22 cellular contexts compared by ENCODE assay signal in the genomic region with DNA sequence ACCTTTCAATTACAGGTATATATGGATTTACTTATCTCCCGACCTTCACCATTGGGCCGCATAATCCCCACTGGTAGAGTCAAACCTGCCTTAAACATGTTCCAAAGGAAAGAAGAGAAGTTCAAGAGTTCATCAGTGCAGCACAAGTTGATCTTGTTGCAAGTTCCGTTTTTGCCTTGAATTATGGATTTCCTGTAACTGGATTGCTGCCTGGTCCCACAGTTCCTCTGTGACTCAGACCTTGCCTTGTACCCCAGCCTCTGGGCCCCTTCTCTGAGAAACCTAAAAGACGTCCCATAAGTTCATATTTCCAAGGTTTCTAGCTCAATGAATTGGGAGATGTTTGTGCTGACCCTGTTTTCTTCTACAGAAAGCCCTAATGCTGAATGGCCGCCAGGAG.
DNase-seq lines count a peak whose midpoint lies in the region; ATAC-seq and TF ChIP-seq lines count a peak whose summit lies in the region.
"Had no signal": no experiment of that assay in that cellular context is flagged by ENCODE, and none has a peak within 500 bp of the region (broad histone marks: within the 10 kb centered on the region; RNA-seq: fewer than 3 reads in every experiment).

No MANE protein-coding gene starts in this region.

- no peaks in the 10 kb centered on the region for H3K36me3 ChIP-seq in neutrophil
- no peaks in the 10 kb centered on the region for H3K36me3 ChIP-seq in Karpas-422 (ENCODE audit: insufficient read depth, low read length)
- H3K36me3 ChIP-seq: cardiac muscle cell, pancreas, suprapubic skin had no signal

- H3K27ac ChIP-seq in neutrophil (peak overlapping the region; percentile 49), Karpas-422 (ENCODE audit: low read length) (no peak overlapping the region)
- H3K27ac ChIP-seq: cardiac muscle cell, suprapubic skin had no signal

- H3K4me1 ChIP-seq in neutrophil (ENCODE audit: control insufficient read depth in 1 of 2, insufficient read depth in 1 of 2, low read depth in 1 of 2, low read length in 1 of 2) (peaks cover 23% of the 10 kb centered on the region in 2 experiments), Karpas-422 (ENCODE audit: low read length) (no peaks in the 10 kb centered on the region)

- H3K4me1 Mint-ChIP-seq in activated T-cell treated with anti-CD3 and anti-CD28 coated beads, Interleukin-2, amount 50 U/mL, for 24 hours (ENCODE audit: low read depth), result no peaks in the 10 kb centered on the region
- H3K4me1 Mint-ChIP-seq: activated B cell treated with CpG ODN at 0.5 μM for 24 hours; activated naive CD8-positive, alpha-beta T cell treated with anti-CD3 and anti-CD28 coated beads, Interleukin-2, amount 10 ng/mL, durations not matched to agents 7 days and 5 days had no signal

- no peaks in the 10 kb centered on the region for H3K9me3 ChIP-seq in neutrophil
- no peaks in the 10 kb centered on the region for H3K9me3 ChIP-seq in Karpas-422 (ENCODE audit: low read length)
- H3K9me3 ChIP-seq: pancreas, suprapubic skin had no signal

- H3K9me3 Mint-ChIP-seq in activated T-cell treated with anti-CD3 and anti-CD28 coated beads, Interleukin-2, amount 50 U/mL, for 24 hours, result no peaks in the 10 kb centered on the region
- H3K9me3 Mint-ChIP-seq: activated B cell treated with CpG ODN at 0.5 μM for 24 hours; activated T-helper 1 cell treated with anti-CD3 and anti-CD28 coated beads, Interleukin-12 subunit alpha, Interleukin-12 subunit beta, Interleukin-2, Interleukin-4 antibody, amounts not matched to agents 30 ng/mL and 10 ng/mL and 1 ng/mL, durations not matched to agents 14 hours and 24 hours and 36 hours had no signal

- H2AFZ ChIP-seq in Karpas-422 (ENCODE audit: low read length), result no peak overlapping the region

- H3K27me3 ChIP-seq in neutrophil, result no peaks in the 10 kb centered on the region
- H3K27me3 ChIP-seq in Karpas-422 (ENCODE audit: low read length), result peaks cover 5% of the 10 kb centered on the region; the same call in 1 of the 2 replicates
- H3K27me3 ChIP-seq: cardiac muscle cell, pancreas, suprapubic skin had no signal

- H3K36me3 Mint-ChIP-seq in activated T-cell treated with anti-CD3 and anti-CD28 coated beads, Interleukin-2, amount 50 U/mL, for 24 hours (ENCODE audit: low read depth), result no peaks in the 10 kb centered on the region
- H3K36me3 Mint-ChIP-seq: activated naive CD8-positive, alpha-beta T cell treated with anti-CD3 and anti-CD28 coated beads, Interleukin-2, amount 10 ng/mL, durations not matched to agents 7 days and 5 days had no signal

- no peak overlapping the region for H3K4me2 ChIP-seq in Karpas-422 (ENCODE audit: low read depth, low read length, poor library complexity, severe bottlenecking)

- peak; percentile 78 for DNase-seq in KBM-7
- DNase-seq in SKM-1 (lab: John Stamatoyannopoulos, UW; ENCODE audit: unreplicated experiment), result peak; percentile 93
- DNase-seq in glomerular endothelial cell (ENCODE audit: extremely low read depth, low read depth, low spot score), result peak; percentile 71
- no peak for DNase-seq in T-helper 1 cell
- DNase-seq in Karpas-422, result no peak
- no peak for DNase-seq in activated T-cell treated with anti-CD3 and anti-CD28 coated beads, Interleukin-2, amount 50 U/mL, for 24 hours
- DNase-seq: activated B cell treated with CpG ODN at 0.5 μM for 24 hours; activated CD8-positive, alpha-beta memory T cell treated with anti-CD3 and anti-CD28 coated beads for 24 hours; activated naive CD8-positive, alpha-beta T cell treated with anti-CD3 and anti-CD28 coated beads, Interleukin-2, amount 10 ng/mL, durations not matched to agents 7 days and 5 days; Calu3; head of caudate nucleus; NCI-H1092 treated with DMSO at 0.1 percent for 48 hours; NCI-H526 treated with DMSO at 0.1 percent for 48 hours; pancreas; stimulated activated CD4-positive, alpha-beta T cell treated with anti-CD3 and anti-CD28 coated beads, Interleukin-4, amount 100 ng/mL, for 24 hours had no signal

- H3K4me3 ChIP-seq in neutrophil (ENCODE audit: low read depth in 1 of 2, low read length in 1 of 2) (peak overlapping the region in 1 of 2 experiments; percentile 1), Karpas-422 (ENCODE audit: low read length) (no peak overlapping the region)
- H3K4me3 ChIP-seq: cardiac muscle cell, pancreas, suprapubic skin had no signal

- no peaks in the 10 kb centered on the region for H3K9me2 ChIP-seq in Karpas-422 (replicated peaks; ENCODE audit: insufficient read depth, low read length)

- ATAC-seq in GM18867 (IDR thresholded peaks at IDR 0.05; ENCODE audit: unreplicated experiment), result no peak
- ATAC-seq: Panc1, pancreas, SK-N-SH treated with all-trans-retinoic acid at 6 μM for 48 hours had no signal

- H3K9ac ChIP-seq in Karpas-422 (ENCODE audit: low read length), result no peak overlapping the region

- no peak for TF ChIP-seq CTCF in neutrophil (IDR thresholded peaks at IDR 0.05)

- H3K79me2 ChIP-seq in Karpas-422 (ENCODE audit: low read length), result no peaks in the 10 kb centered on the region

- H3K27ac Mint-ChIP-seq in activated T-cell treated with anti-CD3 and anti-CD28 coated beads, Interleukin-2, amount 50 U/mL, for 24 hours, result no peak overlapping the region
- H3K27ac Mint-ChIP-seq: activated B cell treated with CpG ODN at 0.5 μM for 24 hours; activated naive CD8-positive, alpha-beta T cell treated with anti-CD3 and anti-CD28 coated beads, Interleukin-2, amount 10 ng/mL, durations not matched to agents 7 days and 5 days; activated T-helper 1 cell treated with anti-CD3 and anti-CD28 coated beads, Interleukin-12 subunit alpha, Interleukin-12 subunit beta, Interleukin-2, Interleukin-4 antibody, amounts not matched to agents 30 ng/mL and 10 ng/mL and 1 ng/mL, durations not matched to agents 14 hours and 24 hours and 36 hours had no signal

- in situ Hi-C loops in KBM-7 (cut with MboI; ENCODE audit: low pct_unique_long_range_greater_than_20kb, low sequenced_read_pairs), result no loop called here

- no peak overlapping the region for H3K4me3 Mint-ChIP-seq in activated T-cell treated with anti-CD3 and anti-CD28 coated beads, Interleukin-2, amount 50 U/mL, for 24 hours
- H3K4me3 Mint-ChIP-seq: activated B cell treated with CpG ODN at 0.5 μM for 24 hours; activated naive CD8-positive, alpha-beta T cell treated with anti-CD3 and anti-CD28 coated beads, Interleukin-2, amount 10 ng/mL, durations not matched to agents 7 days and 5 days; activated T-helper 1 cell treated with anti-CD3 and anti-CD28 coated beads, Interleukin-12 subunit alpha, Interleukin-12 subunit beta, Interleukin-2, Interleukin-4 antibody, amounts not matched to agents 30 ng/mL and 10 ng/mL and 1 ng/mL, durations not matched to agents 14 hours and 24 hours and 36 hours had no signal

- peaks cover 5% of the 10 kb centered on the region for H3K27me3 Mint-ChIP-seq in activated T-cell treated with anti-CD3 and anti-CD28 coated beads, Interleukin-2, amount 50 U/mL, for 24 hours
- H3K27me3 Mint-ChIP-seq: activated B cell treated with CpG ODN at 0.5 μM for 24 hours; activated naive CD8-positive, alpha-beta T cell treated with anti-CD3 and anti-CD28 coated beads, Interleukin-2, amount 10 ng/mL, durations not matched to agents 7 days and 5 days had no signal

- no peaks in the 10 kb centered on the region for H4K20me1 ChIP-seq in Karpas-422 (ENCODE audit: insufficient read depth, low read depth, low read length)

Comparison
In these comparisons a context has a peak if more than half of its experiments do, and no peak if none do; other contexts are left out.
1. DNase-seq: peak in KBM-7 (single experiment), SKM-1 (single experiment) and glomerular endothelial cell (single experiment); none in T-helper 1 cell (0 of 5), Karpas-422 (single experiment) and activated T-cell treated with anti-CD3 and anti-CD28 coated beads, Interleukin-2, amount 50 U/mL, for 24 hours (single experiment).